In the genomic region with DNA sequence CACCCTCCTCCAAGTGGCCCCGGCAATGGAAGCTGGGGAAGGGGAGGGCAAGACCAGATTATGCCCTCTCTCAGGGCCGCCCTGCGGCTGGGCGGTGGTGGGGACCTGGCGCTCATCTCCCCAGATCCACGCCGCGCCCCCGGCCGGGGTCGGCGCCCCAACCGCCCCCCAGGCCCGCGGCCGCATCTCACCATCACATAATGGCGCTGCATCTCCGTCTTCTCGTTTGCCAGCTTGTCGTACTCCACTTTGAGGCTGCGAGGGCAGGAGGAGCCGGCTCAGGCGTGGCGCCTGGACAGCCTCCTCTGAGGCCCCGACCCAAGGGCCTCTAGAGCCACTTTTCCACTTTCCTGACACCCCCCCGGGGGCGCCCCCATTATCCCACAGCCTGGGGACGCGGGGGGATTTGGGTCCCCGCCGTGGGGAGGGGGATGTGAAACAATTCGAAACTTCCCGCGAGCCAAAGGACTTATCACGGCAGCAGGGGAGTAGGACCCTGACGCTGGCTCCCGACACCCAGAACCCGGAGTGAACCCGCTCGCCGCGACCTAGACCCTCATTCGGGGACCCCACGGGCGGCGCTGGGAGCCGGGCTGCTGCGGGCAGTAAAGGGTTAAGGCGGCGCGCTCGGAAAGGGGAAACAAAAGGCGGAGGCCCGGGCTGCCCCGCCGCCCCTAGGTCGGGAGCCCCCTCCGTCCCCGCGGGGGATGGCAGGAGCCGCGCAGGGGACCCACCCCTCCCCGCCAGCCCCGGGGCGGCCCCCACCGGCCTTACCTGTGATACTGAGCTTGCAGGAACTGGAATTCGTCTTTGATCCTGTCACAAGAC, we compare ENCODE assay signal across 8 cellular contexts. TPM values are rescaled to one million over a fixed set of nuclear protein-coding genes. Genes with fewer than 3 reads are reported as not detected.
DNase-seq lines count a peak whose midpoint lies in the region; ATAC-seq and TF ChIP-seq lines count a peak whose summit lies in the region.

No MANE protein-coding gene starts in this region.

- no peaks in the 10 kb centered on the region for H3K27me3 ChIP-seq in SJCRH30
- H3K27me3 ChIP-seq in kidney epithelial cell (ENCODE audit: control insufficient read depth, insufficient read depth, low read length): no peaks in the 10 kb centered on the region

- no peak for ATAC-seq in HG03196 (IDR thresholded peaks at IDR 0.05; ENCODE audit: unreplicated experiment)

- TF ChIP-seq CTCF in kidney epithelial cell (IDR thresholded peaks at IDR 0.05; ENCODE audit: insufficient read depth, low read length, poor library complexity, severe bottlenecking): peak; percentile 1

- no peaks in the 10 kb centered on the region; the same call in 1 of the 2 replicates for H3K36me3 ChIP-seq in SJCRH30
- no peaks in the 10 kb centered on the region for H3K36me3 ChIP-seq in kidney epithelial cell (ENCODE audit: control insufficient read depth, insufficient read depth, low read length)

- DNase-seq in DMS79 treated with DMSO at 0.1 percent for 48 hours (lab: John Stamatoyannopoulos, UW) (peak; percentile 8), DMS79 (lab: John Stamatoyannopoulos, UW) (no peak), SJCRH30 (peak; percentile 59 to 64), astrocyte of the hippocampus (ENCODE audit: low read depth, low spot score) (peak; percentile 52), kidney epithelial cell (ENCODE audit: low read depth) (no peak), cerebellar nuclear complex (lab: John Stamatoyannopoulos, UW) (no peak)
- peak; percentile 65 for DNase-seq in stimulated activated CD4-positive, alpha-beta T cell treated with anti-CD3 and anti-CD28 coated beads, Interleukin-4, amount 100 ng/mL, for 1 hour

- H3K4me3 ChIP-seq in SJCRH30: peak overlapping the region; percentile 86
- peak overlapping the region; percentile 61 for H3K4me3 ChIP-seq in kidney epithelial cell (ENCODE audit: low read depth, low read length)

- peaks cover 45% of the 10 kb centered on the region for H3K4me1 ChIP-seq in SJCRH30

- no peaks in the 10 kb centered on the region for H3K9me3 ChIP-seq in SJCRH30 (replicated peaks)

- peak overlapping the region; percentile 88; the same call in 1 of the 2 replicates for H3K27ac ChIP-seq in SJCRH30

RNA-seq across cellular contexts. Expression of a gene that starts 2.1 kb away (rescaled TPM):
- 35.7 and 36.9 TPM in 2 replicates for total RNA-seq in SJCRH30 (2014; rRNA removed; shearing (Covaris generic))
- 67.5 and 90.9 TPM in 2 replicates for total RNA-seq in kidney epithelial cell

Comparison
In these comparisons a context has a peak if more than half of its experiments do, and no peak if none do; other contexts are left out.
1. DNase-seq: peak in DMS79 treated with DMSO at 0.1 percent for 48 hours (single experiment), SJCRH30 (2 of 2), astrocyte of the hippocampus (single experiment) and stimulated activated CD4-positive, alpha-beta T cell treated with anti-CD3 and anti-CD28 coated beads, Interleukin-4, amount 100 ng/mL, for 1 hour (single experiment); none in DMS79 (single experiment), kidney epithelial cell (single experiment) and cerebellar nuclear complex (0 of 2).